In the genomic region with DNA sequence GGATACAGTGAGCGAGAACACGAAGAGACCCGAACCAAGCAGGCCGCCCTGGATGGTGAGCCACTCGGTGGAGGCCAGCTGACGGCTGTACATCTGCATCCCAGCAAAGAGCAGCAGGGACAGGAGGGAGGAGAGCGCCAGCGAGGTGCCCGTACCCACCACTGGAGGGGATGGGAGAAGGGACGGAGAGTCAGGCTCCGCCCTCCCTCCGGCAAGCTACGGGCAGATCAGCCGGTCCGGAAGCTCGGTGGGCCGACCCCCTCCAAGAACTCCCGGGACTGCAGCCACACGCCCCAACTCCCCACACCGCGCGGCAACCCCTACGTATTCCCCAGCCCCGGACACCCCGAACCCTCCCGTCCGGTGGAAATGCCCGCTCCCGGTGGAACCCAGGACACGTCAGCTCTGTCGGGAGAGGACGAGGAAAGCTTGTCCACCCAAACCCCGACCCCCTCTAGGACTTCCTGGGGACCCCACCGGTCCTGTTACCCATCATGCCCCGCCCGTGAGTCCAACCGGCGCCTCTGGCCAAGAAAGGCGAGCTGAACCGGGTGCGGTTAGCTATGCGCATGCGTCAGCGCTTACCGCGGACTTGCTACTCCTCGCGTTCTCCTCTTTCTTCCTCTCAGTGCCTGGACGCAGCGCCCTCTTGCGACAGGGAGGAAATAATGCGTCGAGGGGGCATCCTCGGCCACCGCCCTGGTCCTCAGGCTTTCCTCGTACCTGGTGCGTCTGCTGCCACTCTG, we compare ENCODE assay signal across 8 cellular contexts. TPM values are rescaled to one million over a fixed set of nuclear protein-coding genes. Genes with fewer than 3 reads are reported as not detected.
DNase-seq lines count a peak whose midpoint lies in the region; ATAC-seq and TF ChIP-seq lines count a peak whose summit lies in the region.

A gene (minus strand): TSS at position 573 of the 746 bp plus-strand sequence. CDS start 80 bp downstream, at position 493.

- peaks cover 8% of the 10 kb centered on the region for H3K36me3 Mint-ChIP-seq in T-helper 17 cell (ENCODE audit: low read depth)

- TF ChIP-seq CTCF in GM13976 (IDR thresholded peaks at IDR 0.05; ENCODE audit: borderline replicate concordance, control extremely low read depth, extremely low read depth, insufficient read depth, missing control alignments) (peak; percentile 97), right atrium auricular region (IDR thresholded peaks at IDR 0.05) (peak; percentile 88 to 96), vagina (IDR thresholded peaks at IDR 0.05) (peak; percentile 87 to 95 (median 92))

- TF ChIP-seq POLR2A in vagina (IDR thresholded peaks at IDR 0.05) = peak in 1 of 2 donors; percentile 8

- H3K27me3 ChIP-seq in right atrium auricular region (peaks cover 0 to 8% of the 10 kb centered on the region in 2 donors), vagina (no peaks in the 10 kb centered on the region)

- intact Hi-C loops in vagina (cut with DNase I) = no loop called here

- ATAC-seq in HG02870 (IDR thresholded peaks at IDR 0.05; ENCODE audit: unreplicated experiment) = peak; percentile 49
- peak; percentile 84 for ATAC-seq in T-helper 17 cell

- H3K36me3 ChIP-seq in right atrium auricular region (peaks cover 16% of the 10 kb centered on the region), vagina (peaks cover 0 to 13% of the 10 kb centered on the region in 2 donors)

- H3K27ac Mint-ChIP-seq in T-helper 17 cell = peak within 1 kb of the TSS; percentile 98

- H3K27ac ChIP-seq in right atrium auricular region (peak within 1 kb of the TSS; percentile 96), vagina (peak within 1 kb of the TSS; percentile 94)

- in situ Hi-C loops in GM13976 (cut with MboI; ENCODE audit: low sequenced_read_pairs, unreplicated experiment) = no loop called here

- no peaks in the 10 kb centered on the region for H3K9me3 ChIP-seq in T-helper 17 cell (ENCODE audit: control insufficient read depth, low read length, poor library complexity, severe bottlenecking)
- no peaks in the 10 kb centered on the region for H3K9me3 ChIP-seq in right atrium auricular region
- no peaks in the 10 kb centered on the region for H3K9me3 ChIP-seq in vagina

- peak within 1 kb of the TSS; percentile 99 for H3K4me3 Mint-ChIP-seq in T-helper 17 cell

- H3K27me3 Mint-ChIP-seq in T-helper 17 cell = no peaks in the 10 kb centered on the region

- H3K4me3 ChIP-seq in right atrium auricular region (peak within 1 kb of the TSS; percentile 88 to 93), vagina (peak within 1 kb of the TSS; percentile 88 to 90)

- H3K4me1 ChIP-seq in right atrium auricular region (peaks cover 0 to 29% of the 10 kb centered on the region in 2 donors), vagina (peaks cover 39% of the 10 kb centered on the region)

- DNase-seq in GM13976 (ENCODE audit: low spot score) = peak; percentile 98
- DNase-seq in NCI-H1694 treated with DMSO at 0.1 percent for 48 hours (lab: John Stamatoyannopoulos, UW) = peak; percentile 99
- DNase-seq in T-helper 17 cell = peak; percentile 89 to 93 (median 90)
- peak; percentile 42 to 96 (median 89) for DNase-seq in amygdala (lab: John Stamatoyannopoulos, UW)
- DNase-seq in right atrium auricular region (ENCODE audit: low spot score) = peak; percentile 96
- peak; percentile 95 for DNase-seq in putamen (ENCODE audit: low spot score)
- DNase-seq in vagina (ENCODE audit: extremely low spot score in 2 of 2) = peak; percentile 96 to 97

- H3K4me1 Mint-ChIP-seq in T-helper 17 cell = peaks cover 48% of the 10 kb centered on the region

RNA-seq across cellular contexts. Expression of the gene that starts here (rescaled TPM):
- total RNA-seq in T-helper 17 cell = 100 to 1,000 TPM; 110 to 127 TPM
- 100 to 1,000 TPM; 124 to 147 TPM for total RNA-seq in right atrium auricular region
- 117 TPM for total RNA-seq in vagina

Comparison
In these comparisons a context has a peak if more than half of its experiments do, and no peak if none do; other contexts are left out.
1. Peak in every context shown above with its lines: DNase-seq, ATAC-seq, H3K4me3 ChIP-seq and H3K27ac ChIP-seq.